In the genomic region with DNA sequence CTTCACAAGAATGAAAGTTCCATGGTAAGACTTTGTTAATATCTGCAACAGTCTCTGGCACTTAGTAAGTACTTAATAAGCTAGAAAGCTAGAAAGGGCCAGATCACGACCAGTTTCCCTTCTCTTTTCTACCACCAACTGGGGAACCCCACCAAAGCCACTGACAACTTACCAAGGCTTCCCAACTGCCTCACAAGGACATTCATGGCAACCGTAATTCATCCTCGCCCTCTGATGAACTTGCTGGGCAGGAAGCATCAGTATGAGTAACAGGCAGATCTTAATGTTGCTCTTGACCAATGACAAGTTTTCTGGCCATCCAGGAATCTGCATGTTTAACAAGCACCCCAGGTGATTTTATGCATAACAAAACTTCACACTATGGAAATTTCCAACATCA, we compare ENCODE assay signal across 16 cellular contexts. TPM values are rescaled to one million over a fixed set of nuclear protein-coding genes. Genes with fewer than 3 reads are reported as not detected.
DNase-seq lines count a peak whose midpoint lies in the region; ATAC-seq lines count a peak whose summit lies in the region.
"Had no signal": no experiment of that assay in that cellular context is flagged by ENCODE, and none has a peak within 500 bp of the region (broad histone marks: within the 10 kb centered on the region; RNA-seq: fewer than 3 reads in every experiment).

No MANE protein-coding gene starts in this region.

- no peaks in the 10 kb centered on the region for H3K9me3 ChIP-seq in T-helper 17 cell (ENCODE audit: control insufficient read depth, low read length, poor library complexity, severe bottlenecking)

- H3K27me3 Mint-ChIP-seq in T-helper 17 cell = no peaks in the 10 kb centered on the region
- H3K27me3 Mint-ChIP-seq: naive thymus-derived CD8-positive, alpha-beta T cell had no signal

- peaks cover 3% of the 10 kb centered on the region for H3K36me3 Mint-ChIP-seq in T-helper 17 cell (ENCODE audit: low read depth)

- DNase-seq in T-helper 17 cell (no peak), hippocampal formation (lab: John Stamatoyannopoulos, UW) (no peak), SIG-M5 (lab: John Stamatoyannopoulos, UW) (no peak), NCI-H226 (no peak)
- DNase-seq: activated naive CD4-positive, alpha-beta T cell treated with anti-CD3 and anti-CD28 coated beads, Interleukin-2, amount 50 U/mL, for 16 hours; effector CD8-positive, alpha-beta T cell; naive thymus-derived CD8-positive, alpha-beta T cell; stimulated activated CD4-positive, alpha-beta T cell treated with anti-CD3 and anti-CD28 coated beads, Interleukin-15, amount 100 ng/mL, for 24 hours had no signal

- H3K4me3 Mint-ChIP-seq in T-helper 17 cell = no peak overlapping the region
- H3K4me3 Mint-ChIP-seq: naive thymus-derived CD8-positive, alpha-beta T cell had no signal

- H3K27ac Mint-ChIP-seq in T-helper 17 cell = peak overlapping the region; percentile 2

- H3K4me1 Mint-ChIP-seq in T-helper 17 cell = peaks cover 7% of the 10 kb centered on the region

- ATAC-seq in GM18511 (IDR thresholded peaks at IDR 0.05; ENCODE audit: unreplicated experiment) (peak; percentile 74), GM21526 (IDR thresholded peaks at IDR 0.05; ENCODE audit: low FRiP score, unreplicated experiment) (peak; percentile 59), HG02973 (IDR thresholded peaks at IDR 0.05; ENCODE audit: unreplicated experiment) (peak; percentile 90), T-helper 17 cell (no peak), HG02970 (IDR thresholded peaks at IDR 0.05; ENCODE audit: low FRiP score, unreplicated experiment) (no peak)
- ATAC-seq: naive thymus-derived CD8-positive, alpha-beta T cell had no signal

RNA-seq across cellular contexts. Expression of gene ZCCHC13, which starts 23.2 kb away (rescaled TPM):
- not detected for total RNA-seq in T-helper 17 cell
- total RNA-seq: bronchial epithelial cell; HT1080; lower leg skin; naive thymus-derived CD8-positive, alpha-beta T cell; SK-MEL-5 had no signal

Comparison
In these comparisons a context has a peak if more than half of its experiments do, and no peak if none do; other contexts are left out.
1. ATAC-seq: peak in GM18511 (single experiment), GM21526 (single experiment) and HG02973 (single experiment); none in T-helper 17 cell (single experiment) and HG02970 (single experiment).